In the genomic region with DNA sequence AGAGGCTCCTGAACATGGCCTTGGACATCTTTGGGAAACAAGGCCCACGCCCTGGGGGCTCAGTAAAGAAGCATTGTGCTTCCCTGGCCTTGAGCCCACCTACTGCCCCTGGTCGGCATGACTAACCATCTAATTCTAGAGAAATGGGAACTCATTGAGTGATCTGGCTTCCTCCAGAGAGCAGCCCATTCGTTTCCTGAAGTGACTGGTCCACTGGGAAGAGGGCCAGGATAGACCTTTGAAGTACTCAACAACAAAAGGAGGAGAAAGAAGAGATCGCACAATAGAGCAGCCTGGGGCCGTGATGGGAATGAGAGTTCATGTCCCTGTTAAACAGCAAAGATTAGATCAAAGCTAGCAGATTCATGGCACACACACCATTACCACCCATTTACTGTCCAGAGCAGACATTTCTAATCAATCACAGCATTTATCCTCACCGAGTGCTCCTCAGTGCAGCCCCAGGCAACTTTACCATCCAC, we compare ENCODE assay signal across 16 cellular contexts.
DNase-seq lines count a peak whose midpoint lies in the region; ATAC-seq and TF ChIP-seq lines count a peak whose summit lies in the region.
"Had no signal": no experiment of that assay in that cellular context is flagged by ENCODE, and none has a peak within 500 bp of the region (broad histone marks: within the 10 kb centered on the region; RNA-seq: fewer than 3 reads in every experiment).

No MANE protein-coding gene starts in this region.

- TF ChIP-seq CTCF in VCaP (conservative IDR thresholded peaks at IDR 0.05) (no peak), foreskin keratinocyte (conservative IDR thresholded peaks at IDR 0.05) (no peak)

- DNase-seq in AG08395 (ENCODE audit: low spot score), result peak; percentile 55
- DNase-seq in HT1080 (ENCODE audit: low read depth), result peak; percentile 75
- peak in 1 of 2 donors; percentile 7 for DNase-seq in foreskin keratinocyte
- DNase-seq in NCI-H524 treated with DMSO at 0.1 percent for 48 hours (lab: John Stamatoyannopoulos, UW), result no peak
- DNase-seq in activated effector memory CD4-positive, alpha-beta T cell treated with Interleukin-2 at 50 U/mL for 16 hours, result no peak
- DNase-seq in NCI-H1417 treated with DMSO at 0.1 percent for 48 hours (lab: John Stamatoyannopoulos, UW), result no peak
- DNase-seq in SKM-1 treated with dmso at 0.1 percent for 144 hours (lab: John Stamatoyannopoulos, UW; ENCODE audit: unreplicated experiment), result no peak
- DNase-seq: activated CD4-positive, CD25-positive, alpha-beta regulatory T cell treated with anti-CD3 and anti-CD28 coated beads, Interleukin-2, amount 50 U/mL, for 72 hours; activated T-cell treated with anti-CD3 and anti-CD28 coated beads, Interleukin-2, amount 50 U/mL, for 4 hours; AML-193; anterior cingulate cortex; DMS79 treated with DMSO at 0.1 percent for 48 hours; hypothalamus; NCI-H1694 had no signal

- H3K27me3 ChIP-seq in foreskin keratinocyte, result peaks cover 3% of the 10 kb centered on the region

- ATAC-seq in foreskin keratinocyte, result peak; percentile 54
- ATAC-seq: activated T-cell treated with anti-CD3 and anti-CD28 coated beads, Interleukin-2, amount 50 U/mL, for 4 hours had no signal

- no peaks in the 10 kb centered on the region for H3K4me1 ChIP-seq in foreskin keratinocyte

- H3K27ac ChIP-seq in VCaP (peak overlapping the region; percentile 94), foreskin keratinocyte (peak overlapping the region; percentile 66)
- H3K27ac ChIP-seq: SK-N-MC had no signal

Comparison
In these comparisons a context has a peak if more than half of its experiments do, and no peak if none do; other contexts are left out.
1. DNase-seq: peak in AG08395 (single experiment) and HT1080 (single experiment); none in NCI-H524 treated with DMSO at 0.1 percent for 48 hours (single experiment), activated effector memory CD4-positive, alpha-beta T cell treated with Interleukin-2 at 50 U/mL for 16 hours (single experiment), NCI-H1417 treated with DMSO at 0.1 percent for 48 hours (single experiment) and SKM-1 treated with dmso at 0.1 percent for 144 hours (single experiment).